In the genomic region with DNA sequence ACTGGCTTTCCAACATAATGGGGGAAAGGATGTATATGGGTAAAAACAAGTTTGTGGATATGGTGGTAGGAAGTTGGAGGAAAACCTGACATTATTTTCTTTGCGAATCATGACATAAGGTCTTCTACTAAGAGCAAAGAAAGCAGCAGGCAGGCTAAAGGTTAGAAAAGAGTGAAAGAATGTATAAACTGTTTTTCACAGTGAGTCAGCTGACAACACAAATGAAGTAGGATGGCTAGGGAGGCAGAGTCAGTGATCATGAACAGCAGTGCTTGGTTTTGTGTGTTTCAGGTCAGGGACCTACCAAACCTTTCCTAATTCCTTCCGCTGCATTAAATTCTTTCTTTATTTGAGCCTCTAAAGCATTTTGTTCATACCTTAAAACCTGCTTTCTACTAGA, we compare ENCODE assay signal across 20 cellular contexts. TPM values are rescaled to one million over a fixed set of nuclear protein-coding genes. Genes with fewer than 3 reads are reported as not detected.
A peak's percentile ranks its signal among the peaks of the same experiment; 100 is the strongest.
DNase-seq lines count a peak whose midpoint lies in the region; ATAC-seq, FAIRE-seq and TF ChIP-seq lines count a peak whose summit lies in the region.
"Had no signal": no experiment of that assay in that cellular context is flagged by ENCODE, and none has a peak within 500 bp of the region (broad histone marks: within the 10 kb centered on the region; RNA-seq: fewer than 3 reads in every experiment).

No MANE protein-coding gene starts in this region.

- no peak for TF ChIP-seq POLR2A in uterus (IDR thresholded peaks at IDR 0.05)

- 98% methylated on average over 2 of the region's 2 CpGs for WGBS in GM23248 (ENCODE audit: low coverage in 1 of 2, low lambda C conversion rate in 2 of 2, missing lambda C conversion rate in 2 of 2), 2 experiments
- WGBS in pancreas, 2 donors, result 97 to 98% methylated on average over 2 of the region's 2 CpGs

- no peaks in the 10 kb centered on the region for H3F3A ChIP-seq in GM23248 (ENCODE audit: insufficient read depth)

- peaks cover 43% of the 10 kb centered on the region for H3K36me3 Mint-ChIP-seq in central memory CD8-positive, alpha-beta T cell (ENCODE audit: insufficient read depth)

- no peaks in the 10 kb centered on the region for H3K79me2 ChIP-seq in GM23248 (ENCODE audit: insufficient read depth)

- no peak for FAIRE-seq in pancreas (lab: Jason Lieb, UNC)
- FAIRE-seq: A204.1, HepG2 had no signal

- intact Hi-C loops in pancreas (cut with DNase I) (no loop called here), uterus (cut with DNase I; ENCODE audit: low total_unique reads) (no loop called here)

- H3K9ac ChIP-seq in GM23248, result no peak overlapping the region

- no peaks in the 10 kb centered on the region for H3K4me1 ChIP-seq in GM23248 (ENCODE audit: insufficient read depth)
- peaks cover 10 to 12% (median 10%) of the 10 kb centered on the region in 3 donors for H3K4me1 ChIP-seq in pancreas
- no peaks in the 10 kb centered on the region for H3K4me1 ChIP-seq in uterus

- no peaks in the 10 kb centered on the region for H3K9me3 ChIP-seq in GM23248 (ENCODE audit: low read depth)
- H3K9me3 ChIP-seq in pancreas, result no peaks in the 10 kb centered on the region
- no peaks in the 10 kb centered on the region for H3K9me3 ChIP-seq in uterus

- H3K27ac ChIP-seq in GM23248, result no peak overlapping the region
- no peak overlapping the region for H3K27ac ChIP-seq in pancreas
- H3K27ac ChIP-seq in uterus, result no peak overlapping the region
- H3K27ac ChIP-seq: C4-2B had no signal

- H3K4me3 ChIP-seq in GM23248 (no peak overlapping the region), pancreas (no peak overlapping the region), uterus (no peak overlapping the region)

- H3K36me3 ChIP-seq in GM23248 (ENCODE audit: low read depth) (no peaks in the 10 kb centered on the region), pancreas (peaks cover 0 to 31% (median 4%) of the 10 kb centered on the region in 3 donors), uterus (no peaks in the 10 kb centered on the region)

- TF ChIP-seq CTCF in pancreas (IDR thresholded peaks at IDR 0.05) (no peak), uterus (IDR thresholded peaks at IDR 0.05) (no peak)

- no peak overlapping the region for H3K4me2 ChIP-seq in GM23248 (ENCODE audit: unreplicated experiment)

- H2AFZ ChIP-seq in GM23248, result no peak overlapping the region; the same call in 1 of the 2 replicates

- in situ Hi-C loops in GM23248 (cut with MboI), result no loop called here

- peak overlapping the region; percentile 18 for H3K27ac Mint-ChIP-seq in central memory CD8-positive, alpha-beta T cell (ENCODE audit: low read depth)

- no peaks in the 10 kb centered on the region for H3K9me3 Mint-ChIP-seq in central memory CD8-positive, alpha-beta T cell
- H3K9me3 Mint-ChIP-seq: CD4-positive, alpha-beta memory T cell had no signal

- no peaks in the 10 kb centered on the region for H3K27me3 Mint-ChIP-seq in central memory CD8-positive, alpha-beta T cell
- H3K27me3 Mint-ChIP-seq: CD4-positive, alpha-beta memory T cell had no signal

- ATAC-seq in central memory CD8-positive, alpha-beta T cell (replicated peaks; ENCODE audit: extremely low read depth, poor library complexity, severe bottlenecking), result no peak
- ATAC-seq in HG03175 (IDR thresholded peaks at IDR 0.05; ENCODE audit: unreplicated experiment) (no peak), pancreas (no peak)
- no peak for ATAC-seq in stimulated activated naive CD8-positive, alpha-beta T cell treated with anti-CD3 and anti-CD28 coated beads, Interleukin-15, Interleukin-2, amounts not matched to agents 100 U/mL and 50 U/mL, for 24 hours
- ATAC-seq: HepG2 had no signal

- H3K4me3 Mint-ChIP-seq in central memory CD8-positive, alpha-beta T cell, result no peak overlapping the region
- H3K4me3 Mint-ChIP-seq: CD4-positive, alpha-beta memory T cell had no signal

- H3K9me2 ChIP-seq in GM23248 (ENCODE audit: insufficient read depth), result no peaks in the 10 kb centered on the region

- peaks cover 22% of the 10 kb centered on the region for H3K4me1 Mint-ChIP-seq in central memory CD8-positive, alpha-beta T cell

- H3K27me3 ChIP-seq in GM23248 (replicated peaks; ENCODE audit: insufficient read depth) (no peaks in the 10 kb centered on the region), pancreas (no peaks in the 10 kb centered on the region), uterus (no peaks in the 10 kb centered on the region)

- no peaks in the 10 kb centered on the region for H4K20me1 ChIP-seq in GM23248 (ENCODE audit: insufficient read depth)

- DNase-seq in GM23248 (peak; percentile 20), kidney glomerular epithelial cell (lab: John Stamatoyannopoulos, UW) (peak; percentile 7), renal cortical epithelial cell (ENCODE audit: low read depth) (peak; percentile 18), pancreas (no peak), uterus (no peak)
- DNase-seq in central memory CD8-positive, alpha-beta T cell (ENCODE audit: low spot score in 2 of 2), result no peak
- no peak for DNase-seq in stimulated activated naive CD8-positive, alpha-beta T cell treated with anti-CD3 and anti-CD28 coated beads, Interleukin-15, Interleukin-2, amounts not matched to agents 100 U/mL and 50 U/mL, for 24 hours
- DNase-seq: ACHN; AML-193; Calu3; CD4-positive, alpha-beta memory T cell; DMS79 treated with DMSO at 0.1 percent for 48 hours; GF-D8; GOT3; H7 had no signal

RNA-seq across cellular contexts. Expression of gene CATSPERB, which starts 46.3 kb away (rescaled TPM):
- 0.11 TPM in 1 of 2 replicates, not detected in the other for total RNA-seq in GM23248 (2014; rRNA removed; shearing (Covaris generic))
- not detected in 2 replicates for polyA plus RNA-seq in GM23248 (2016; fragmentation: Nextera tagmentation; extraction: Ambion mirVana)
- 0.17 and 0.60 TPM in 2 replicates for total RNA-seq in renal cortical epithelial cell
- 10 to 100 TPM; 16.5 to 40.0 (median 18.6) TPM for total RNA-seq in pancreas
- 10 to 100 TPM in 1 of 2 donors, 1 to 10 TPM in 1; 6.0 to 24.9 TPM for polyA plus RNA-seq in pancreas
- 1 to 10 TPM in 3 of 4 donors, under 1 TPM in 1; 0.29 to 4.1 (median 2.6) TPM for total RNA-seq in uterus
- total RNA-seq: HepG2 had no signal
- polyA plus RNA-seq: BJ, HepG2 had no signal

Comparison
In these comparisons a context has a peak if more than half of its experiments do, and no peak if none do; other contexts are left out.
1. DNase-seq: peak in GM23248 (single experiment), kidney glomerular epithelial cell (single experiment) and renal cortical epithelial cell (single experiment); none in central memory CD8-positive, alpha-beta T cell (0 of 2), pancreas (0 of 6), stimulated activated naive CD8-positive, alpha-beta T cell treated with anti-CD3 and anti-CD28 coated beads, Interleukin-15, Interleukin-2, amounts not matched to agents 100 U/mL and 50 U/mL, for 24 hours (single experiment) and uterus (0 of 2).